ENCODE assay signal across 1 cellular context in genomic region chr4:151688785-151689043, GRCh38.
TF ChIP-seq lines count a peak whose summit lies in the region.

No MANE protein-coding gene starts in this region.

TF ChIP-seq in K562, 482 proteins besides CTCF, POLR2A, EP300 and RAD21 (continued from another document):
- TF ChIP-seq, protein P1, sequence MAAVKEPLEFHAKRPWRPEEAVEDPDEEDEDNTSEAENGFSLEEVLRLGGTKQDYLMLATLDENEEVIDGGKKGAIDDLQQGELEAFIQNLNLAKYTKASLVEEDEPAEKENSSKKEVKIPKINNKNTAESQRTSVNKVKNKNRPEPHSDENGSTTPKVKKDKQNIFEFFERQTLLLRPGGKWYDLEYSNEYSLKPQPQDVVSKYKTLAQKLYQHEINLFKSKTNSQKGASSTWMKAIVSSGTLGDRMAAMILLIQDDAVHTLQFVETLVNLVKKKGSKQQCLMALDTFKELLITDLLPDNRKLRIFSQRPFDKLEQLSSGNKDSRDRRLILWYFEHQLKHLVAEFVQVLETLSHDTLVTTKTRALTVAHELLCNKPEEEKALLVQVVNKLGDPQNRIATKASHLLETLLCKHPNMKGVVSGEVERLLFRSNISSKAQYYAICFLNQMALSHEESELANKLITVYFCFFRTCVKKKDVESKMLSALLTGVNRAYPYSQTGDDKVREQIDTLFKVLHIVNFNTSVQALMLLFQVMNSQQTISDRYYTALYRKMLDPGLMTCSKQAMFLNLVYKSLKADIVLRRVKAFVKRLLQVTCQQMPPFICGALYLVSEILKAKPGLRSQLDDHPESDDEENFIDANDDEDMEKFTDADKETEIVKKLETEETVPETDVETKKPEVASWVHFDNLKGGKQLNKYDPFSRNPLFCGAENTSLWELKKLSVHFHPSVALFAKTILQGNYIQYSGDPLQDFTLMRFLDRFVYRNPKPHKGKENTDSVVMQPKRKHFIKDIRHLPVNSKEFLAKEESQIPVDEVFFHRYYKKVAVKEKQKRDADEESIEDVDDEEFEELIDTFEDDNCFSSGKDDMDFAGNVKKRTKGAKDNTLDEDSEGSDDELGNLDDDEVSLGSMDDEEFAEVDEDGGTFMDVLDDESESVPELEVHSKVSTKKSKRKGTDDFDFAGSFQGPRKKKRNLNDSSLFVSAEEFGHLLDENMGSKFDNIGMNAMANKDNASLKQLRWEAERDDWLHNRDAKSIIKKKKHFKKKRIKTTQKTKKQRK (IDR thresholded peaks at IDR 0.05; ENCODE audit: borderline replicate concordance, low read depth, low read length) = no peak
TF ChIP-seq in K562: peak in this region for 1.
